19 cellular contexts compared by ENCODE assay signal in genomic region chr5:171849585-171850353, GRCh38.
A peak's percentile ranks its signal among the peaks of the same experiment; 100 is the strongest.
DNase-seq lines count a peak whose midpoint lies in the region; ATAC-seq and TF ChIP-seq lines count a peak whose summit lies in the region.
"Had no signal": no experiment of that assay in that cellular context is flagged by ENCODE, and none has a peak within 500 bp of the region (broad histone marks: within the 10 kb centered on the region; RNA-seq: fewer than 3 reads in every experiment).

No MANE protein-coding gene starts in this region.

- no peaks in the 10 kb centered on the region for H3K36me3 ChIP-seq in cardiac muscle cell
- no peaks in the 10 kb centered on the region for H3K36me3 ChIP-seq in suprapubic skin

- DNase-seq in cardiac muscle cell (ENCODE audit: low read depth in 1 of 2, low spot score in 1 of 2) (no peak), right cardiac atrium (peak; percentile 65 to 83 (median 81)), sciatic nerve (ENCODE audit: low spot score) (no peak), suprapubic skin (ENCODE audit: low spot score in 2 of 2) (no peak), COR-L47 (lab: John Stamatoyannopoulos, UW) (no peak), NCI-H1694 (lab: John Stamatoyannopoulos, UW) (no peak)
- DNase-seq: CD4-positive, alpha-beta T cell; NCI-H1105; NCI-H1436 treated with DMSO at 0.1 percent for 48 hours; NCI-H1930; NCI-H446 treated with DMSO at 0.1 percent for 48 hours; NCI-H526 treated with DMSO at 0.1 percent for 48 hours; SIG-M5 had no signal

- TF ChIP-seq CTCF in VCaP (conservative IDR thresholded peaks at IDR 0.05), result 0 out of 2 replicates have a peak, but pooled peaks have one; percentile 1
- no peak for TF ChIP-seq CTCF in cardiac muscle cell (IDR thresholded peaks at IDR 0.05; ENCODE audit: low read depth, low read length)
- TF ChIP-seq CTCF in suprapubic skin (IDR thresholded peaks at IDR 0.05), result no peak

- no peak overlapping the region for H3K27ac ChIP-seq in VCaP
- H3K27ac ChIP-seq in cardiac muscle cell, result peak overlapping the region; percentile 23
- no peak overlapping the region for H3K27ac ChIP-seq in right cardiac atrium (ENCODE audit: low read length)
- H3K27ac ChIP-seq in suprapubic skin, result no peak overlapping the region
- H3K27ac ChIP-seq: A549; BLaER1 treated with 17β-estradiol and CSF1 and Interleukin-3, amounts not matched to agents 10 nM and 100 nM; GM23248; RWPE1; SK-N-MC had no signal

- 76% methylated on average over 14 of the region's 14 CpGs for WGBS in right cardiac atrium
- 85% methylated on average over 14 of the region's 14 CpGs for WGBS in suprapubic skin

- intact Hi-C loops in right cardiac atrium (cut with DNase I), result loop anchor here (5.0 to 10.0 kb wide), 7 partner anchors 105 to 432 kb away; partner anchors contain the start of gene FGF18 (in 1 of the 4)
- intact Hi-C loops in sciatic nerve (cut with DNase I), result no loop called here

- H3K27me3 ChIP-seq in cardiac muscle cell (no peaks in the 10 kb centered on the region), right cardiac atrium (ENCODE audit: control insufficient read depth, insufficient read depth) (no peaks in the 10 kb centered on the region), suprapubic skin (no peaks in the 10 kb centered on the region)
- H3K27me3 ChIP-seq: BLaER1 treated with 17β-estradiol and CSF1 and Interleukin-3, amounts not matched to agents 10 nM and 100 nM had no signal

- H3K4me1 ChIP-seq in cardiac muscle cell (ENCODE audit: low read depth) (peaks cover 6% of the 10 kb centered on the region), right cardiac atrium (ENCODE audit: control insufficient read depth, insufficient read depth, low read length) (no peaks in the 10 kb centered on the region), suprapubic skin (no peaks in the 10 kb centered on the region)
- H3K4me1 ChIP-seq: A549 had no signal

- no peak for TF ChIP-seq POLR2A in suprapubic skin (IDR thresholded peaks at IDR 0.05)

- ATAC-seq in right cardiac atrium (peak; percentile 49 to 65), sciatic nerve (peak; percentile 63)

- H3K4me3 ChIP-seq in cardiac muscle cell (no peak overlapping the region), right cardiac atrium (ENCODE audit: low read length) (no peak overlapping the region), suprapubic skin (no peak overlapping the region)
- H3K4me3 ChIP-seq: A549; BLaER1 treated with 17β-estradiol and CSF1 and Interleukin-3, amounts not matched to agents 10 nM and 100 nM; GM23248; SK-N-MC had no signal

- TF ChIP-seq EP300 in suprapubic skin (IDR thresholded peaks at IDR 0.05), result no peak

- no peaks in the 10 kb centered on the region for H3K9me3 ChIP-seq in cardiac muscle cell (ENCODE audit: low read depth)
- no peaks in the 10 kb centered on the region for H3K9me3 ChIP-seq in right cardiac atrium (ENCODE audit: control insufficient read depth, low read length)
- H3K9me3 ChIP-seq in suprapubic skin, result no peaks in the 10 kb centered on the region
- H3K9me3 ChIP-seq: A549; BLaER1 treated with 17β-estradiol and CSF1 and Interleukin-3, amounts not matched to agents 10 nM and 100 nM had no signal

Comparison
In these comparisons a context has a peak if more than half of its experiments do, and no peak if none do; other contexts are left out.
1. DNase-seq: peak in right cardiac atrium (3 of 3); none in cardiac muscle cell (0 of 2), sciatic nerve (single experiment), suprapubic skin (0 of 2), COR-L47 (single experiment) and NCI-H1694 (single experiment).